In the genomic region with DNA sequence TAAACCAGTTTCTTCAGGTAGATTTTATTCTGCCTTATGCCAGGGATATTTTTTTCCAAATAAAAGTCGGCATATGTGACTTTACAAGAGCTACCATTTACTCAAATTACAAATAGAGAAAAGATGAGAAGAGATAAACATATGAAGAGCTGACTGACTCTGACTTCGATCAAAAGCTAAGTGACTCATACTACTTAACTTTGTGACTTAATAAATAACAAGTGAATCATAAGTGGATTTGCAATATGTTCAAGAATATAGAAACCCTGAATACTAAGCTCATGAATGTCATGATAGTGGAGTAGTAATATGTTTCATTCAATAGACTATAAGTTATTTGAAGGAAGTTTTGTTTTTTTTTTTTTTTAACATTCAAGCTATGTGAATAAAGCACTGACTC, we compare ENCODE assay signal across 19 cellular contexts.
DNase-seq lines count a peak whose midpoint lies in the region; ATAC-seq and TF ChIP-seq lines count a peak whose summit lies in the region.
"Had no signal": no experiment of that assay in that cellular context is flagged by ENCODE, and none has a peak within 500 bp of the region (broad histone marks: within the 10 kb centered on the region; RNA-seq: fewer than 3 reads in every experiment).

No MANE protein-coding gene starts in this region.

- no peak overlapping the region for H3K27ac Mint-ChIP-seq in MCF 10A (ENCODE audit: low read depth, unreplicated experiment)
- no peak overlapping the region for H3K27ac Mint-ChIP-seq in T-helper 2 cell treated with Interferon-gamma antibody and Interleukin-4, amounts not matched to agents 5 μg/mL and 100 μg/mL, for 36 hours
- H3K27ac Mint-ChIP-seq: activated T-helper 2 cell treated with anti-CD3 and anti-CD28 coated beads, Interferon-gamma antibody, Interleukin-2, Interleukin-4, amounts not matched to agents 10 μg/mL and 5 μg/mL and 100 μg/mL, durations not matched to agents 14 hours and 24 hours and 36 hours; CD4-positive, CD25-positive, alpha-beta regulatory T cell; GM23338; stimulated activated memory B cell treated with anti-CD40 and anti-IgM and Interleukin-4, amounts not matched to agents 10 μg/mL and 1 μg/mL and 100 μg/mL, for 72 hours had no signal

- no peak overlapping the region for H2AFZ ChIP-seq in mammary epithelial cell (ENCODE audit: low read depth, low read length)
- no peak overlapping the region for H2AFZ ChIP-seq in SK-N-SH (ENCODE audit: low read depth)
- H2AFZ ChIP-seq: GM23338 had no signal

- no peaks in the 10 kb centered on the region for H3K9me3 Mint-ChIP-seq in MCF 10A (ENCODE audit: unreplicated experiment)
- peaks cover 11% of the 10 kb centered on the region for H3K9me3 Mint-ChIP-seq in T-helper 2 cell treated with Interferon-gamma antibody and Interleukin-4, amounts not matched to agents 5 μg/mL and 100 μg/mL, for 36 hours
- H3K9me3 Mint-ChIP-seq: GM23338 had no signal

- BruUV-seq in mammary epithelial cell (replicated peaks; lab: Mats Ljungman, UMichigan) (no TSS peak), MCF 10A (replicated peaks; lab: Mats Ljungman, UMichigan) (no TSS peak)

- intact Hi-C loops in mammary epithelial cell (cut with micrococcal nuclease) = no loop called here
- intact Hi-C loops in MCF 10A (cut with micrococcal nuclease) = no loop called here

- no peak overlapping the region for H3K4me2 ChIP-seq in mammary epithelial cell (ENCODE audit: insufficient read depth, low read depth, low read length)
- no peak overlapping the region for H3K4me2 ChIP-seq in SK-N-SH
- H3K4me2 ChIP-seq: GM23338 had no signal

- TF ChIP-seq EP300 in SK-N-SH (IDR thresholded peaks at IDR 0.05; ENCODE audit: borderline replicate concordance in 1 of 2, low read depth in 1 of 2, low read length in 1 of 2) = peak in 1 of 2 experiments; percentile 76; a peak in 2 of 4 replicates

- in situ Hi-C loops in mammary epithelial cell (cut with MboI; ENCODE audit: low sequenced_read_pairs in 2 of 2) = no loop called here

- peaks cover 19% of the 10 kb centered on the region for H3F3A ChIP-seq in SK-N-SH (replicated peaks; ENCODE audit: insufficient read depth)

- DNase-seq in mammary epithelial cell (peak; percentile 46), MCF 10A (ENCODE audit: unreplicated experiment) (no peak), SK-N-SH (no peak), fibroblast of peridontal ligament (ENCODE audit: extremely low read depth) (peak; percentile 44), mucosa of gallbladder (ENCODE audit: low spot score) (no peak), NCI-H1092 treated with DMSO at 0.1 percent for 48 hours (lab: John Stamatoyannopoulos, UW) (no peak)
- no peak for DNase-seq in T-helper 2 cell treated with Interferon-gamma antibody and Interleukin-4, amounts not matched to agents 5 μg/mL and 100 μg/mL, for 36 hours (ENCODE audit: low spot score)
- DNase-seq: 8988T; activated CD4-positive, alpha-beta T cell treated with anti-CD3 and anti-CD28 coated beads for 1 hour; CD4-positive, CD25-positive, alpha-beta regulatory T cell; DND-41; KBM-7; left colon; retina; SJCRH30 had no signal

- TF ChIP-seq CTCF in mammary epithelial cell (conservative IDR thresholded peaks at IDR 0.05 in 1 of 2, IDR thresholded peaks at IDR 0.05 in 1 of 2; ENCODE audit: extremely low read depth in 1 of 2, insufficient read depth in 1 of 2, low read depth in 1 of 2, low read length in 2 of 2) (no peak), MCF 10A (IDR thresholded peaks at IDR 0.05; ENCODE audit: unreplicated experiment) (no peak), SK-N-SH (IDR thresholded peaks at IDR 0.05) (no peak)

- no peaks in the 10 kb centered on the region for H3K36me3 Mint-ChIP-seq in MCF 10A (ENCODE audit: insufficient read depth, unreplicated experiment)
- H3K36me3 Mint-ChIP-seq in T-helper 2 cell treated with Interferon-gamma antibody and Interleukin-4, amounts not matched to agents 5 μg/mL and 100 μg/mL, for 36 hours (ENCODE audit: low read depth) = no peaks in the 10 kb centered on the region
- H3K36me3 Mint-ChIP-seq: CD4-positive, CD25-positive, alpha-beta regulatory T cell; stimulated activated memory B cell treated with anti-CD40 and anti-IgM and Interleukin-4, amounts not matched to agents 10 μg/mL and 1 μg/mL and 100 μg/mL, for 72 hours had no signal

- H3K4me3 Mint-ChIP-seq in MCF 10A (ENCODE audit: unreplicated experiment) = no peak overlapping the region
- H3K4me3 Mint-ChIP-seq in T-helper 2 cell treated with Interferon-gamma antibody and Interleukin-4, amounts not matched to agents 5 μg/mL and 100 μg/mL, for 36 hours = no peak overlapping the region
- H3K4me3 Mint-ChIP-seq: CD4-positive, CD25-positive, alpha-beta regulatory T cell; GM23338; stimulated activated memory B cell treated with anti-CD40 and anti-IgM and Interleukin-4, amounts not matched to agents 10 μg/mL and 1 μg/mL and 100 μg/mL, for 72 hours had no signal

- H3K4me1 Mint-ChIP-seq in MCF 10A (ENCODE audit: insufficient read depth, unreplicated experiment) = no peaks in the 10 kb centered on the region
- no peaks in the 10 kb centered on the region for H3K4me1 Mint-ChIP-seq in T-helper 2 cell treated with Interferon-gamma antibody and Interleukin-4, amounts not matched to agents 5 μg/mL and 100 μg/mL, for 36 hours (ENCODE audit: low read depth)
- H3K4me1 Mint-ChIP-seq: CD4-positive, CD25-positive, alpha-beta regulatory T cell; GM23338; stimulated activated memory B cell treated with anti-CD40 and anti-IgM and Interleukin-4, amounts not matched to agents 10 μg/mL and 1 μg/mL and 100 μg/mL, for 72 hours had no signal

- dilution Hi-C loops in mammary epithelial cell (cut with HindIII; ENCODE audit: low sequenced_read_pairs) = no loop called here

- no peak for TF ChIP-seq RAD21 in SK-N-SH (IDR thresholded peaks at IDR 0.05; ENCODE audit: low read length)

- H3K9ac ChIP-seq in mammary epithelial cell (ENCODE audit: insufficient read depth, low read length) (no peak overlapping the region), SK-N-SH (no peak overlapping the region)

- no peaks in the 10 kb centered on the region for H3K27me3 Mint-ChIP-seq in MCF 10A (ENCODE audit: insufficient read depth, unreplicated experiment)
- no peaks in the 10 kb centered on the region for H3K27me3 Mint-ChIP-seq in T-helper 2 cell treated with Interferon-gamma antibody and Interleukin-4, amounts not matched to agents 5 μg/mL and 100 μg/mL, for 36 hours (ENCODE audit: low read depth)
- H3K27me3 Mint-ChIP-seq: CD4-positive, CD25-positive, alpha-beta regulatory T cell; stimulated activated memory B cell treated with anti-CD40 and anti-IgM and Interleukin-4, amounts not matched to agents 10 μg/mL and 1 μg/mL and 100 μg/mL, for 72 hours had no signal

- POLR2A ChIA-PET in MCF 10A (lab: Yijun Ruan, JAX) = interaction anchor here (0.6 kb wide), 1 partner anchor 183 kb away, joined by 4 read pairs; no protein-coding TSS in a partner anchor
- POLR2A ChIA-PET in SK-N-SH (lab: Yijun Ruan, JAX) = no interaction called here

- H3K27ac ChIP-seq in mammary epithelial cell (ENCODE audit: insufficient read depth, low read depth, low read length) (no peak overlapping the region), SK-N-SH (ENCODE audit: low read depth in 2 of 2, low read length in 1 of 2) (peak overlapping the region in 1 of 2 experiments; percentile 75; a peak in 2 of 4 replicates)
- H3K27ac ChIP-seq: SJCRH30 had no signal

- 52% methylated on average over 2 of the region's 2 CpGs for WGBS in mammary epithelial cell (ENCODE audit: low coverage, missing lambda C conversion rate)
- 3% methylated on average over 2 of the region's 2 CpGs for WGBS in SK-N-SH (ENCODE audit: low lambda C conversion rate)

- H3K4me3 ChIP-seq in mammary epithelial cell (replicated peaks in 1 of 3; ENCODE audit: insufficient read depth in 1 of 3, low read depth in 2 of 3, low read length in 3 of 3) (no peak overlapping the region), SK-N-SH (ENCODE audit: low read depth in 2 of 2, low read length in 1 of 2) (no peak overlapping the region)
- H3K4me3 ChIP-seq: GM23338, SJCRH30 had no signal

- CTCF ChIA-PET in mammary epithelial cell (lab: Charles Lee; ENCODE audit: low non-redundant PET) (interaction anchor here (0.6 kb wide), 2 partner anchors 15 to 73 kb away, joined by 4 to 7 read pairs; no protein-coding TSS in a partner anchor), MCF 10A (lab: Yijun Ruan, JAX) (no interaction called here), SK-N-SH (lab: Yijun Ruan, JAX) (interaction anchor here (1.0 kb wide), 1 partner anchor 26 kb away, joined by 3 read pairs; no protein-coding TSS in a partner anchor)

- H3K4me1 ChIP-seq in mammary epithelial cell (ENCODE audit: insufficient read depth, low read length) (no peaks in the 10 kb centered on the region), SK-N-SH (ENCODE audit: control insufficient read depth in 1 of 2, insufficient read depth in 2 of 2, low read depth in 1 of 2, low read length in 1 of 2) (peaks cover 0 to 14% of the 10 kb centered on the region in 2 experiments; a peak in 1 of 4 replicates)
- H3K4me1 ChIP-seq: SJCRH30 had no signal

- H4K20me1 ChIP-seq in mammary epithelial cell (ENCODE audit: insufficient read depth, low read length) (no peaks in the 10 kb centered on the region), SK-N-SH (ENCODE audit: insufficient read depth) (no peaks in the 10 kb centered on the region)

- H3K27me3 ChIP-seq in mammary epithelial cell (ENCODE audit: insufficient read depth, low read length) = no peaks in the 10 kb centered on the region
- no peaks in the 10 kb centered on the region for H3K27me3 ChIP-seq in SK-N-SH (ENCODE audit: insufficient read depth)
- H3K27me3 ChIP-seq: SJCRH30 had no signal

- H3K36me3 ChIP-seq in mammary epithelial cell (ENCODE audit: insufficient read depth, low read length) (no peaks in the 10 kb centered on the region), SK-N-SH (replicated peaks in 1 of 2; ENCODE audit: control insufficient read depth in 1 of 2, insufficient read depth in 2 of 2, low read length in 1 of 2) (no peaks in the 10 kb centered on the region)
- H3K36me3 ChIP-seq: SJCRH30 had no signal

- H3K79me2 ChIP-seq in mammary epithelial cell (ENCODE audit: insufficient read depth, low read length) (no peaks in the 10 kb centered on the region), SK-N-SH (ENCODE audit: insufficient read depth) (no peaks in the 10 kb centered on the region)

- H3K9me2 ChIP-seq in SK-N-SH = no peaks in the 10 kb centered on the region

- H3K9me3 ChIP-seq in mammary epithelial cell (replicated peaks; ENCODE audit: insufficient read depth, low read length) = no peaks in the 10 kb centered on the region
- H3K9me3 ChIP-seq in SK-N-SH = no peaks in the 10 kb centered on the region
- H3K9me3 ChIP-seq: SJCRH30 had no signal

- no peak for ATAC-seq in HG03565 (IDR thresholded peaks at IDR 0.05; ENCODE audit: unreplicated experiment)
- ATAC-seq: GM23338; left colon; stimulated activated memory B cell treated with anti-CD40 and anti-IgM and Interleukin-4, amounts not matched to agents 10 μg/mL and 1 μg/mL and 100 μg/mL, for 72 hours had no signal

TF ChIP-seq in SK-N-SH, 30 proteins besides CTCF, POLR2A, EP300 and RAD21 (continues in another document):
- TF ChIP-seq TAF1 (IDR thresholded peaks at IDR 0.05; ENCODE audit: borderline replicate concordance, low read depth, low read length) (no peak), RXRA (IDR thresholded peaks at IDR 0.05; ENCODE audit: borderline replicate concordance, low read depth) (peak; percentile 36; the same call in 1 of the 2 replicates)

Comparison
In these comparisons a context has a peak if more than half of its experiments do, and no peak if none do; other contexts are left out.
1. DNase-seq: peak in mammary epithelial cell (single experiment) and fibroblast of peridontal ligament (single experiment); none in MCF 10A (single experiment), SK-N-SH (single experiment), T-helper 2 cell treated with Interferon-gamma antibody and Interleukin-4, amounts not matched to agents 5 μg/mL and 100 μg/mL, for 36 hours (single experiment), mucosa of gallbladder (single experiment) and NCI-H1092 treated with DMSO at 0.1 percent for 48 hours (single experiment).